In genomic region chr7:113936535-113936934, GRCh38 we compare ENCODE assay signal across 16 cellular contexts. TPM values are rescaled to one million over a fixed set of nuclear protein-coding genes. Genes with fewer than 3 reads are reported as not detected.
DNase-seq lines count a peak whose midpoint lies in the region; ATAC-seq and TF ChIP-seq lines count a peak whose summit lies in the region.
"Had no signal": no experiment of that assay in that cellular context is flagged by ENCODE, and none has a peak within 500 bp of the region (broad histone marks: within the 10 kb centered on the region; RNA-seq: fewer than 3 reads in every experiment).

No MANE protein-coding gene starts in this region.

- H3K27ac Mint-ChIP-seq in chondrocyte (ENCODE audit: unreplicated experiment) = peak overlapping the region; percentile 76
- H3K27ac Mint-ChIP-seq in stimulated activated effector memory CD8-positive, alpha-beta T cell treated with anti-CD3 and anti-CD28 coated beads, Interleukin-12 subunit alpha, Interleukin-12 subunit beta, amount 100 ng/mL, for 72 hours = no peak overlapping the region
- no peak overlapping the region for H3K27ac Mint-ChIP-seq in natural killer cell treated with Interleukin-12 subunit alpha and Interleukin-12 subunit beta and Interleukin-15 and Interleukin-18, amount 100 ng/mL, for 72 hours
- H3K27ac Mint-ChIP-seq: CD4-positive, alpha-beta memory T cell; GM23338; H9 had no signal

- peaks cover 28% of the 10 kb centered on the region for H3K9me3 Mint-ChIP-seq in chondrocyte (ENCODE audit: low read depth)
- peaks cover 2% of the 10 kb centered on the region for H3K9me3 Mint-ChIP-seq in stimulated activated effector memory CD8-positive, alpha-beta T cell treated with anti-CD3 and anti-CD28 coated beads, Interleukin-12 subunit alpha, Interleukin-12 subunit beta, amount 100 ng/mL, for 72 hours
- peaks cover 13% of the 10 kb centered on the region for H3K9me3 Mint-ChIP-seq in natural killer cell treated with Interleukin-12 subunit alpha and Interleukin-12 subunit beta and Interleukin-15 and Interleukin-18, amount 100 ng/mL, for 72 hours

- peaks cover 12% of the 10 kb centered on the region for H3K36me3 Mint-ChIP-seq in chondrocyte (ENCODE audit: low read depth)
- no peaks in the 10 kb centered on the region for H3K36me3 Mint-ChIP-seq in stimulated activated effector memory CD8-positive, alpha-beta T cell treated with anti-CD3 and anti-CD28 coated beads, Interleukin-12 subunit alpha, Interleukin-12 subunit beta, amount 100 ng/mL, for 72 hours
- no peaks in the 10 kb centered on the region for H3K36me3 Mint-ChIP-seq in natural killer cell treated with Interleukin-12 subunit alpha and Interleukin-12 subunit beta and Interleukin-15 and Interleukin-18, amount 100 ng/mL, for 72 hours
- H3K36me3 Mint-ChIP-seq: CD4-positive, alpha-beta memory T cell had no signal

- no peak overlapping the region for H3K4me3 Mint-ChIP-seq in chondrocyte (ENCODE audit: unreplicated experiment)
- H3K4me3 Mint-ChIP-seq in stimulated activated effector memory CD8-positive, alpha-beta T cell treated with anti-CD3 and anti-CD28 coated beads, Interleukin-12 subunit alpha, Interleukin-12 subunit beta, amount 100 ng/mL, for 72 hours = no peak overlapping the region
- H3K4me3 Mint-ChIP-seq in natural killer cell treated with Interleukin-12 subunit alpha and Interleukin-12 subunit beta and Interleukin-15 and Interleukin-18, amount 100 ng/mL, for 72 hours = no peak overlapping the region
- H3K4me3 Mint-ChIP-seq: CD4-positive, alpha-beta memory T cell; GM23338; H9 had no signal

- TF ChIP-seq CTCF in chondrocyte (IDR thresholded peaks at IDR 0.05) = no peak

- peaks cover 32% of the 10 kb centered on the region for H3K4me1 Mint-ChIP-seq in chondrocyte (ENCODE audit: low read depth)
- H3K4me1 Mint-ChIP-seq in stimulated activated effector memory CD8-positive, alpha-beta T cell treated with anti-CD3 and anti-CD28 coated beads, Interleukin-12 subunit alpha, Interleukin-12 subunit beta, amount 100 ng/mL, for 72 hours = no peaks in the 10 kb centered on the region
- H3K4me1 Mint-ChIP-seq in natural killer cell treated with Interleukin-12 subunit alpha and Interleukin-12 subunit beta and Interleukin-15 and Interleukin-18, amount 100 ng/mL, for 72 hours (ENCODE audit: low read depth in 2 of 2) = no peaks in the 10 kb centered on the region
- H3K4me1 Mint-ChIP-seq: CD4-positive, alpha-beta memory T cell; GM23338; H9 had no signal

- peak; percentile 28 for ATAC-seq in esophagus mucosa
- peak; percentile 24 for ATAC-seq in stimulated activated effector memory CD8-positive, alpha-beta T cell treated with anti-CD3 and anti-CD28 coated beads, Interleukin-12 subunit alpha, Interleukin-12 subunit beta, amount 100 ng/mL, for 72 hours
- ATAC-seq in natural killer cell treated with Interleukin-12 subunit alpha and Interleukin-12 subunit beta and Interleukin-15 and Interleukin-18, amount 100 ng/mL, for 72 hours = no peak
- ATAC-seq: A549, GM12878, GM23338 had no signal

- no peaks in the 10 kb centered on the region for H3K27me3 Mint-ChIP-seq in chondrocyte (ENCODE audit: low read depth)
- no peaks in the 10 kb centered on the region for H3K27me3 Mint-ChIP-seq in natural killer cell treated with Interleukin-12 subunit alpha and Interleukin-12 subunit beta and Interleukin-15 and Interleukin-18, amount 100 ng/mL, for 72 hours
- H3K27me3 Mint-ChIP-seq: CD4-positive, alpha-beta memory T cell had no signal

- DNase-seq in chondrocyte (ENCODE audit: low spot score) (peak; percentile 71), NCI-H82 (lab: John Stamatoyannopoulos, UW) (no peak), globus pallidus (ENCODE audit: low spot score) (no peak), T-helper 9 cell (no peak)
- no peak for DNase-seq in stimulated activated effector memory CD8-positive, alpha-beta T cell treated with anti-CD3 and anti-CD28 coated beads, Interleukin-12 subunit alpha, Interleukin-12 subunit beta, amount 100 ng/mL, for 72 hours (ENCODE audit: low spot score in 2 of 2)
- DNase-seq in natural killer cell treated with Interleukin-12 subunit alpha and Interleukin-12 subunit beta and Interleukin-15 and Interleukin-18, amount 100 ng/mL, for 72 hours (ENCODE audit: low spot score) = no peak
- DNase-seq: BE2C; CD4-positive, alpha-beta memory T cell; DMS79; H9 had no signal

RNA-seq across cellular contexts. Expression of gene PPP1R3A, which starts 17.7 kb away (rescaled TPM):
- total RNA-seq in chondrocyte = 0.29 to 0.54 TPM (median 0.45 TPM) in 3 replicates
- total RNA-seq in esophagus mucosa = not detected
- total RNA-seq in natural killer cell treated with Interleukin-12 subunit alpha and Interleukin-12 subunit beta and Interleukin-15 and Interleukin-18, amount 100 ng/mL, for 72 hours = not detected
- total RNA-seq: CD4-positive, alpha-beta memory T cell; G401; GM12878; H9; HT1080 had no signal

Comparison
In these comparisons a context has a peak if more than half of its experiments do, and no peak if none do; other contexts are left out.
1. ATAC-seq: peak in esophagus mucosa (single experiment) and stimulated activated effector memory CD8-positive, alpha-beta T cell treated with anti-CD3 and anti-CD28 coated beads, Interleukin-12 subunit alpha, Interleukin-12 subunit beta, amount 100 ng/mL, for 72 hours (single experiment); none in natural killer cell treated with Interleukin-12 subunit alpha and Interleukin-12 subunit beta and Interleukin-15 and Interleukin-18, amount 100 ng/mL, for 72 hours (0 of 2).